ENCODE assay signal across 1 cellular context in genomic region chr22:22867996-22868715, GRCh38.
TF ChIP-seq lines count a peak whose summit lies in the region.

No MANE protein-coding gene starts in this region.

TF ChIP-seq in GM23338, 12 proteins besides CTCF, POLR2A, EP300 and RAD21 (continued from another document):
- TF ChIP-seq ZNF462 (CRISPR knock-in tag; IDR thresholded peaks at IDR 0.05): no peak
- TF ChIP-seq ZNF331 (CRISPR knock-in tag; IDR thresholded peaks at IDR 0.05; ENCODE audit: low read depth): no peak
- TF ChIP-seq ZNF114 (CRISPR knock-in tag; IDR thresholded peaks at IDR 0.05): no peak
TF ChIP-seq in GM23338: peak in this region for 0.
